In the genomic region with DNA sequence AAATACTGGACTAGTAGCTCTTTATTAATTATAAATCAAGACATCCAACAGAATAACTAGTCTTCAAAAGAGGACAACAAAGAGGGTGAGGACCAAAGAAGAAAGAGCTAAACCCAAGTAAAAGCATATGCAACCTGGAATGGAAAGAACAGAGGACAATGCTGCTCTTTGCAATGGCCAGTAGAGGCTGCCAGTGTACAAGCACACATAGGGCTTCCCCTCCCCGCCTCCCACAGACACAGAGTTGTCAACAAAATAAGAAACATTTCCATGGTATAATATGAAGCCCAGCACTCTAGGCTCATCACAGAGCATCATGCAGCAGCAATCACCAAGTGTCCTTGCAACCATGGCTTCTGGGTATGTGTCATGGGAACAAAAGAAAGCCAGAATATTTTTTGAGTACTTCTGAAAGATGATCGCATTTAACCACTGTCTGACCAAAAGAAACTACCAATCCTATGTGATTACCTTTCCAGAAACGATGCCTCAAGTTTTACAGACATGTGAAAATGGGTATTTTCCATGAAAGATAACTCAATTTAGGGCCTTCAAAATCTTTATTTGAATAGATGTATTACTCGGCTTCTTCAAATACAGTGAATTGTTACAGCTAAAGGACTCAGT, we compare ENCODE assay signal across 8 cellular contexts.
DNase-seq lines count a peak whose midpoint lies in the region; FAIRE-seq and TF ChIP-seq lines count a peak whose summit lies in the region.

No MANE protein-coding gene starts in this region.

- no peak for TF ChIP-seq POLR2A in H54 (IDR thresholded peaks at IDR 0.05; ENCODE audit: low read depth, low read length)

- DNase-seq in GM04504 (ENCODE audit: low read depth) (peak; percentile 43), H54 (ENCODE audit: insufficient read length, low spot score) (peak; percentile 14), Kasumi-1 (lab: John Stamatoyannopoulos, UW) (peak; percentile 28 to 47), RKO (ENCODE audit: low spot score) (peak; percentile 73), head of caudate nucleus (peak; percentile 12 to 77 (median 49)), putamen (ENCODE audit: low spot score) (peak; percentile 40), T1000 (lab: John Stamatoyannopoulos, UW) (no peak)
- DNase-seq in activated naive CD4-positive, alpha-beta T cell treated with anti-CD3 and anti-CD28 coated beads, Interleukin-2, amount 50 U/mL, for 16 hours: peak; percentile 60

- intact Hi-C loops in head of caudate nucleus (cut with DNase I): no loop called here

- FAIRE-seq in H54 (lab: Jason Lieb, UNC): peak; percentile 96
